Comparison of ENCODE assay signal across 8 cellular contexts in genomic region chr20:32207626-32208498, GRCh38. TPM values are rescaled to one million over a fixed set of nuclear protein-coding genes. Genes with fewer than 3 reads are reported as not detected.
DNase-seq lines count a peak whose midpoint lies in the region; ATAC-seq and TF ChIP-seq lines count a peak whose summit lies in the region.

PLAGL2 (minus strand) TSS chr20:32207743; CDS start chr20:32202178, 5,565 bp downstream.
POFUT1 (plus strand) TSS chr20:32207880; CDS start chr20:32207942, 62 bp downstream.

- H3K4me1 ChIP-seq in ascending aorta, result peaks cover 0 to 33% of the 10 kb centered on the region in 2 donors
- peaks cover 66% of the 10 kb centered on the region for H3K4me1 ChIP-seq in hepatocyte (ENCODE audit: insufficient read depth)

- DNase-seq in NCI-H187 (lab: John Stamatoyannopoulos, UW), result peak; percentile 75 to 82
- no peak for DNase-seq in NCI-H187 treated with DMSO at 0.1 percent for 48 hours (lab: John Stamatoyannopoulos, UW)
- peak; percentile 93 for DNase-seq in NCI-H146 (lab: John Stamatoyannopoulos, UW)
- DNase-seq in T-helper 2 cell treated with Interferon-gamma antibody and Interleukin-4, amounts not matched to agents 5 μg/mL and 100 μg/mL, for 36 hours (ENCODE audit: low spot score), result peak; percentile 93
- DNase-seq in ascending aorta (ENCODE audit: low spot score in 2 of 2), result peak; percentile 36 to 93
- peak; percentile 99 for DNase-seq in hepatocyte (ENCODE audit: low spot score)
- DNase-seq in retinal pigment epithelial cell (ENCODE audit: low read depth), result peak; percentile 40

- peak within 1 kb of the TSS; percentile 93 for H3K27ac Mint-ChIP-seq in T-helper 2 cell treated with Interferon-gamma antibody and Interleukin-4, amounts not matched to agents 5 μg/mL and 100 μg/mL, for 36 hours

- intact Hi-C loops in ascending aorta (cut with DNase I), result loop anchor here (1.0 to 10.0 kb wide), 6 partner anchors 69 to 383 kb away; partner anchors contain the start of genes ASXL1, DUSP15, KIF3B and TM9SF4

- peaks cover 38% of the 10 kb centered on the region for H3K36me3 Mint-ChIP-seq in T-helper 2 cell treated with Interferon-gamma antibody and Interleukin-4, amounts not matched to agents 5 μg/mL and 100 μg/mL, for 36 hours (ENCODE audit: low read depth)

- H3K27ac ChIP-seq in ascending aorta (peak within 1 kb of the TSS; percentile 77 to 78), hepatocyte (peak within 1 kb of the TSS; percentile 99)

- peaks cover 65% of the 10 kb centered on the region for H3K4me1 Mint-ChIP-seq in T-helper 2 cell treated with Interferon-gamma antibody and Interleukin-4, amounts not matched to agents 5 μg/mL and 100 μg/mL, for 36 hours (ENCODE audit: low read depth)

- H4K20me1 ChIP-seq in hepatocyte (ENCODE audit: insufficient read depth, poor library complexity, severe bottlenecking), result peaks cover 9% of the 10 kb centered on the region

- no peaks in the 10 kb centered on the region for H3K9me3 ChIP-seq in ascending aorta
- H3K9me3 ChIP-seq in hepatocyte (ENCODE audit: low read depth), result no peaks in the 10 kb centered on the region

- peak within 1 kb of the TSS; percentile 90 for H3K4me2 ChIP-seq in hepatocyte

- peak; percentile 83 for ATAC-seq in HG02884 (IDR thresholded peaks at IDR 0.05; ENCODE audit: unreplicated experiment)

- peak in 1 of 3 experiments; percentile 13 for TF ChIP-seq CTCF in ascending aorta (IDR thresholded peaks at IDR 0.05)
- peak; percentile 45 for TF ChIP-seq CTCF in hepatocyte (IDR thresholded peaks at IDR 0.05; ENCODE audit: poor library complexity)
- TF ChIP-seq CTCF in retinal pigment epithelial cell (conservative IDR thresholded peaks at IDR 0.05; ENCODE audit: low read depth, low read length), result peak; percentile 14

- H3K4me3 Mint-ChIP-seq in T-helper 2 cell treated with Interferon-gamma antibody and Interleukin-4, amounts not matched to agents 5 μg/mL and 100 μg/mL, for 36 hours, result peak within 1 kb of the TSS; percentile 98

- H3K4me3 ChIP-seq in ascending aorta (peak within 1 kb of the TSS; percentile 95 to 97), hepatocyte (peak within 1 kb of the TSS; percentile 98), retinal pigment epithelial cell (ENCODE audit: low read length) (peak within 1 kb of the TSS; percentile 99)

- H3K9me2 ChIP-seq in hepatocyte (replicated peaks; ENCODE audit: insufficient read depth), result no peaks in the 10 kb centered on the region

- peak within 1 kb of the TSS; percentile 95 for H2AFZ ChIP-seq in hepatocyte

- H3K79me2 ChIP-seq in hepatocyte, result peaks cover 87% of the 10 kb centered on the region

- no peaks in the 10 kb centered on the region for H3K9me3 Mint-ChIP-seq in T-helper 2 cell treated with Interferon-gamma antibody and Interleukin-4, amounts not matched to agents 5 μg/mL and 100 μg/mL, for 36 hours

- WGBS in hepatocyte (ENCODE audit: low lambda C conversion rate, missing lambda C conversion rate), result 5% methylated on average over 33 of the region's 74 CpGs

- H3K27me3 ChIP-seq in ascending aorta (no peaks in the 10 kb centered on the region), hepatocyte (no peaks in the 10 kb centered on the region)

- H3K36me3 ChIP-seq in ascending aorta, result peaks cover 0 to 11% of the 10 kb centered on the region in 2 donors
- H3K36me3 ChIP-seq in hepatocyte (replicated peaks; ENCODE audit: insufficient read depth, low read depth), result no peaks in the 10 kb centered on the region

- H3K27me3 Mint-ChIP-seq in T-helper 2 cell treated with Interferon-gamma antibody and Interleukin-4, amounts not matched to agents 5 μg/mL and 100 μg/mL, for 36 hours (ENCODE audit: low read depth), result no peaks in the 10 kb centered on the region

RNA-seq across cellular contexts. Expression of gene PLAGL2, which starts in this region (rescaled TPM):
- total RNA-seq in ascending aorta (6.7 TPM), hepatocyte (41.1 and 44.6 TPM in 2 replicates)
- polyA plus RNA-seq in hepatocyte, result 31.7 and 39.7 TPM in 2 replicates

RNA-seq across cellular contexts. Expression of gene POFUT1, which starts in this region (rescaled TPM):
- 29.8 TPM for total RNA-seq in ascending aorta
- 81.4 and 87.3 TPM in 2 replicates for total RNA-seq in hepatocyte
- polyA plus RNA-seq in hepatocyte, result 39.4 and 42.0 TPM in 2 replicates
